8 cellular contexts compared by ENCODE assay signal in genomic region chr12:50221228-50222008, GRCh38. TPM values are rescaled to one million over a fixed set of nuclear protein-coding genes. Genes with fewer than 3 reads are reported as not detected.
A peak's percentile ranks its signal among the peaks of the same experiment; 100 is the strongest.
DNase-seq lines count a peak whose midpoint lies in the region; ATAC-seq, FAIRE-seq and TF ChIP-seq lines count a peak whose summit lies in the region.

No MANE protein-coding gene starts in this region.

- H3K23ac ChIP-seq in H1 (ENCODE audit: insufficient read length): no peak overlapping the region

- H4K20me1 ChIP-seq in BLaER1: no peaks in the 10 kb centered on the region
- no peaks in the 10 kb centered on the region for H4K20me1 ChIP-seq in H1 (replicated peaks in 1 of 2; ENCODE audit: control insufficient read depth in 1 of 2, insufficient read depth in 2 of 2, low read length in 2 of 2)

- DNase-seq in H54 (ENCODE audit: insufficient read length, low spot score) (no peak), NCI-H82 treated with DMSO at 0.1 percent for 48 hours (lab: John Stamatoyannopoulos, UW; ENCODE audit: unreplicated experiment) (peak; percentile 79), H1 (ENCODE audit: low read depth in 1 of 2, low spot score in 2 of 2) (no peak), myocyte (ENCODE audit: low read depth) (peak; percentile 79)
- no peak for DNase-seq in stimulated activated CD4-positive, alpha-beta T cell treated with anti-CD3 and anti-CD28 coated beads, Interleukin-4, amount 100 ng/mL, for 1 hour
- DNase-seq in activated CD4-positive, alpha-beta T cell treated with anti-CD3 and anti-CD28 coated beads, Interleukin-2, amount 10 ng/mL, durations not matched to agents 7 days and 5 days: no peak

- H4K5ac ChIP-seq in H1 (ENCODE audit: insufficient read length, low read depth, low read length): no peak overlapping the region

- FAIRE-seq in H54 (lab: Jason Lieb, UNC): peak; percentile 48
- no peak for FAIRE-seq in H1 (lab: Jason Lieb, UNC)

- H2AFZ ChIP-seq in H1 (ENCODE audit: low read length): peak overlapping the region; percentile 19; the same call in 1 of the 2 replicates

- peak overlapping the region; percentile 55 for H3K4me3 ChIP-seq in BLaER1
- peak overlapping the region; percentile 37 to 70 (median 56) for H3K4me3 ChIP-seq in H1 (ENCODE audit: extremely low read depth in 1 of 4, insufficient read depth in 2 of 4, low read depth in 3 of 4, low read length in 4 of 4)

- CTCF ChIA-PET in H1 (lab: Charles Lee; ENCODE audit: partially characterized antibody): interaction anchor here (0.5 to 3.1 kb wide), 7 partner anchors 9 to 93 kb away, joined by 3 to 8 read pairs (median 4); no protein-coding TSS in a partner anchor
- CTCF ChIA-PET in activated CD4-positive, alpha-beta T cell treated with anti-CD3 and anti-CD28 coated beads, Interleukin-2, amount 10 ng/mL, durations not matched to agents 7 days and 5 days (lab: Charles Lee): interaction anchor here (0.8 to 3.0 kb wide), 8 partner anchors 10 to 111 kb away, joined by 3 to 13 read pairs (median 6); partner anchors contain the start of genes COX14 and LIMA1

- no peak overlapping the region for H2BK12ac ChIP-seq in H1 (ENCODE audit: low read depth, low read length)

- no peak overlapping the region for H3K27ac Mint-ChIP-seq in activated CD4-positive, alpha-beta T cell treated with anti-CD3 and anti-CD28 coated beads, Interleukin-2, amount 10 ng/mL, durations not matched to agents 7 days and 5 days

- H2BK5ac ChIP-seq in H1 (ENCODE audit: low read depth, low read length): no peak overlapping the region

- H3K79me2 ChIP-seq in H1 (ENCODE audit: control insufficient read depth in 1 of 2, insufficient read depth in 2 of 2, low read length in 2 of 2): peaks cover 0 to 48% of the 10 kb centered on the region in 2 experiments; a peak in 2 of 4 replicates

- H3K23me2 ChIP-seq in H1 (ENCODE audit: low read depth, low read length): peaks cover 4% of the 10 kb centered on the region

- H3K9me3 Mint-ChIP-seq in activated CD4-positive, alpha-beta T cell treated with anti-CD3 and anti-CD28 coated beads, Interleukin-2, amount 10 ng/mL, durations not matched to agents 7 days and 5 days: no peaks in the 10 kb centered on the region

- no peak overlapping the region for H2AK5ac ChIP-seq in H1 (ENCODE audit: low read depth, low read length)

- TF ChIP-seq EP300 in H1 (IDR thresholded peaks at IDR 0.05; ENCODE audit: borderline replicate concordance in 1 of 2, low read depth in 2 of 2, low read length in 2 of 2): no peak

- TF ChIP-seq POLR2A in H54 (IDR thresholded peaks at IDR 0.05; ENCODE audit: low read depth, low read length) (no peak), H1 (IDR thresholded peaks at IDR 0.05; ENCODE audit: control extremely low read depth in 1 of 2, low read depth in 2 of 2, low read length in 2 of 2) (peak in 1 of 2 experiments; percentile 62; a peak in 2 of 3 replicates)

- H3K4me2 ChIP-seq in BLaER1: peak overlapping the region; percentile 77
- peak overlapping the region; percentile 76 to 88 for H3K4me2 ChIP-seq in H1 (ENCODE audit: insufficient read depth in 1 of 2, low read depth in 2 of 2, low read length in 2 of 2)

- no peaks in the 10 kb centered on the region for H3K36me3 Mint-ChIP-seq in activated CD4-positive, alpha-beta T cell treated with anti-CD3 and anti-CD28 coated beads, Interleukin-2, amount 10 ng/mL, durations not matched to agents 7 days and 5 days (ENCODE audit: low read depth)

- no peak overlapping the region for H4K91ac ChIP-seq in H1 (replicated peaks; ENCODE audit: insufficient read length, low read length)

- no peak overlapping the region for H3K14ac ChIP-seq in H1 (ENCODE audit: insufficient read length)

- H3K27me3 Mint-ChIP-seq in activated CD4-positive, alpha-beta T cell treated with anti-CD3 and anti-CD28 coated beads, Interleukin-2, amount 10 ng/mL, durations not matched to agents 7 days and 5 days: no peaks in the 10 kb centered on the region

- peaks cover 3% of the 10 kb centered on the region; the same call in 1 of the 2 replicates for H3K79me1 ChIP-seq in H1 (ENCODE audit: low read depth, low read length)

- no peak for TF ChIP-seq CTCF in H1 (IDR thresholded peaks at IDR 0.05; ENCODE audit: control extremely low read depth in 1 of 3, insufficient read depth in 1 of 3, low read depth in 1 of 3, low read length in 3 of 3)

- no peak overlapping the region for H4K8ac ChIP-seq in H1 (ENCODE audit: extremely low read depth, insufficient read depth, low read length)

- H2BK20ac ChIP-seq in H1 (ENCODE audit: low read length): no peak overlapping the region

- H3K18ac ChIP-seq in H1 (ENCODE audit: extremely low read depth, low read length): 0 out of 2 replicates have a peak overlapping the region, but pooled peaks have one; percentile 19

- H3K9ac ChIP-seq in BLaER1: peak overlapping the region; percentile 65; the same call in 1 of the 2 replicates
- peak overlapping the region; percentile 42 to 77 (median 66); a peak in 6 of 7 replicates for H3K9ac ChIP-seq in H1 (replicated peaks in 1 of 4; ENCODE audit: extremely low read depth in 1 of 4, low read depth in 3 of 4, low read length in 3 of 4)

- peaks cover 54% of the 10 kb centered on the region for H3K4me1 ChIP-seq in BLaER1
- H3K4me1 ChIP-seq in H1 (replicated peaks in 1 of 4; ENCODE audit: control insufficient read depth in 3 of 4, insufficient read depth in 4 of 4, low read length in 3 of 4): peaks cover 0 to 5% (median 1%) of the 10 kb centered on the region in 4 experiments; a peak in 3 of 7 replicates

- ATAC-seq in HG02870 (IDR thresholded peaks at IDR 0.05; ENCODE audit: unreplicated experiment): no peak

- peaks cover 36% of the 10 kb centered on the region for H3K4me1 Mint-ChIP-seq in activated CD4-positive, alpha-beta T cell treated with anti-CD3 and anti-CD28 coated beads, Interleukin-2, amount 10 ng/mL, durations not matched to agents 7 days and 5 days

- H2BK15ac ChIP-seq in H1 (ENCODE audit: low read length): no peak overlapping the region

- POLR2A ChIA-PET in H1 (lab: Charles Lee; ENCODE audit: partially characterized antibody): interaction anchor here (0.6 to 2.3 kb wide), 9 partner anchors 8 to 886 kb away, joined by 3 to 7 read pairs (median 4); partner anchors contain the start of gene LIMA1
- POLR2A ChIA-PET in activated CD4-positive, alpha-beta T cell treated with anti-CD3 and anti-CD28 coated beads, Interleukin-2, amount 10 ng/mL, durations not matched to agents 7 days and 5 days (lab: Charles Lee): interaction anchor here (0.6 to 1.5 kb wide), 2 partner anchors 62 to 212 kb away, joined by 3 to 6 read pairs; partner anchors contain the start of gene LIMA1

- H2BK120ac ChIP-seq in H1 (replicated peaks; ENCODE audit: low read depth, low read length): no peak overlapping the region

- H3K4me3 Mint-ChIP-seq in activated CD4-positive, alpha-beta T cell treated with anti-CD3 and anti-CD28 coated beads, Interleukin-2, amount 10 ng/mL, durations not matched to agents 7 days and 5 days: no peak overlapping the region

- H3K4ac ChIP-seq in H1 (replicated peaks; ENCODE audit: insufficient read length, low read depth, low read length): no peak overlapping the region

- H3K9me3 ChIP-seq in BLaER1 (no peaks in the 10 kb centered on the region), H1 (ENCODE audit: insufficient read depth in 2 of 2, low read depth in 1 of 2, low read length in 1 of 2) (no peaks in the 10 kb centered on the region)

- no peak overlapping the region for H3K56ac ChIP-seq in H1 (replicated peaks; ENCODE audit: insufficient read length, low read depth, low read length)

- H3K36me3 ChIP-seq in BLaER1 (no peaks in the 10 kb centered on the region), H1 (ENCODE audit: control insufficient read depth in 2 of 4, insufficient read depth in 4 of 4, low read length in 3 of 4) (no peaks in the 10 kb centered on the region)

- no peaks in the 10 kb centered on the region for H3K27me3 ChIP-seq in BLaER1
- H3K27me3 ChIP-seq in H1 (replicated peaks in 1 of 4; ENCODE audit: control insufficient read depth in 3 of 4, extremely low read depth in 1 of 4, insufficient read depth in 3 of 4, low read length in 3 of 4): no peaks in the 10 kb centered on the region

- TF ChIP-seq RAD21 in H1 (IDR thresholded peaks at IDR 0.05 in 1 of 2, conservative IDR thresholded peaks at IDR 0.05 in 1 of 2; ENCODE audit: low read depth in 2 of 2, low read length in 2 of 2): no peak

- peak overlapping the region; percentile 52 for H3K27ac ChIP-seq in BLaER1
- peak overlapping the region; percentile 48; the same call in 1 of the 2 replicates for H3K27ac ChIP-seq in H1 (ENCODE audit: low read depth, low read length)

- WGBS in H1 (ENCODE audit: extremely low coverage in 1 of 2, insufficient coverage in 1 of 2, insufficient read length in 1 of 2, insufficient replicate concordance in 2 of 2, low coverage in 1 of 2, low lambda C conversion rate in 2 of 2, missing lambda C conversion rate in 1 of 2), 2 experiments: 6% methylated on average over 9 of the region's 9 CpGs; no CpG with 5 or more reads in 1 of the 2 experiments

TF ChIP-seq in H1, 55 proteins besides CTCF, POLR2A, EP300 and RAD21:
- peak; percentile 58 for TF ChIP-seq TAF7 (optimal IDR thresholded peaks at IDR 0.05; ENCODE audit: borderline replicate concordance, low read depth, low read length)
- TF ChIP-seq TBP (IDR thresholded peaks at IDR 0.05; ENCODE audit: low read depth, low read length): peak; percentile 9; the same call in 1 of the 2 replicates
- no peak for TF ChIP-seq KDM5A (IDR thresholded peaks at IDR 0.05; ENCODE audit: low read length)
- no peak for TF ChIP-seq CHD1 (IDR thresholded peaks at IDR 0.05; ENCODE audit: low read depth, low read length)

RNA-seq across cellular contexts. Expression of gene CERS5, which starts 54.2 kb away (rescaled TPM):
- total RNA-seq in H1 (2021; fragmentation: NEBNext Ultra II Directional; extraction: Animal tissue kit (Norgen Biotek cat#: 25700)): 58.5 and 69.2 TPM in 2 replicates
- polyA plus RNA-seq in H1 (2011; rRNA removed): 75.8 and 119 TPM in 2 replicates
- 67.9 TPM for polyA plus RNA-seq in H1 (2011; cell fraction: cytosol; rRNA removed)
- 66.1 TPM for polyA plus RNA-seq in H1 (2011; cell fraction: nucleus; rRNA removed)
- 49.6 to 66.4 TPM (median 60.5 TPM) in 4 replicates for polyA plus RNA-seq in H1 (2012, experiment 1 of 2)
- polyA plus RNA-seq in H1 (2012, experiment 2 of 2): 37.1 TPM
- polyA plus RNA-seq in H1 (2013, experiment 1 of 2): 49.5 TPM
- polyA plus RNA-seq in H1 (2013, experiment 2 of 2): 56.9 TPM
- polyA minus RNA-seq in H1 (2011; rRNA and poly(A)+ RNA removed): 146 TPM in 2 replicates
- polyA minus RNA-seq in H1 (2011; cell fraction: cytosol; rRNA and poly(A)+ RNA removed): 36.5 TPM
- 80.0 TPM for polyA minus RNA-seq in H1 (2011; cell fraction: nucleus; rRNA and poly(A)+ RNA removed)
- 21.4 and 25.3 TPM in 2 replicates for total RNA-seq in myocyte
- 64.2 TPM for polyA plus RNA-seq in myocyte (2012)
- total RNA-seq in activated CD4-positive, alpha-beta T cell treated with anti-CD3 and anti-CD28 coated beads, Interleukin-2, amount 10 ng/mL, durations not matched to agents 7 days and 5 days: 10 to 100 TPM; 49.2 to 59.2 TPM

Comparison
In these comparisons a context has a peak if more than half of its experiments do, and no peak if none do; other contexts are left out.
1. DNase-seq: peak in NCI-H82 treated with DMSO at 0.1 percent for 48 hours (single experiment) and myocyte (single experiment); none in H54 (single experiment), H1 (0 of 2), stimulated activated CD4-positive, alpha-beta T cell treated with anti-CD3 and anti-CD28 coated beads, Interleukin-4, amount 100 ng/mL, for 1 hour (single experiment) and activated CD4-positive, alpha-beta T cell treated with anti-CD3 and anti-CD28 coated beads, Interleukin-2, amount 10 ng/mL, durations not matched to agents 7 days and 5 days (single experiment).